Comparison of ENCODE assay signal across 29 cellular contexts in the genomic region with DNA sequence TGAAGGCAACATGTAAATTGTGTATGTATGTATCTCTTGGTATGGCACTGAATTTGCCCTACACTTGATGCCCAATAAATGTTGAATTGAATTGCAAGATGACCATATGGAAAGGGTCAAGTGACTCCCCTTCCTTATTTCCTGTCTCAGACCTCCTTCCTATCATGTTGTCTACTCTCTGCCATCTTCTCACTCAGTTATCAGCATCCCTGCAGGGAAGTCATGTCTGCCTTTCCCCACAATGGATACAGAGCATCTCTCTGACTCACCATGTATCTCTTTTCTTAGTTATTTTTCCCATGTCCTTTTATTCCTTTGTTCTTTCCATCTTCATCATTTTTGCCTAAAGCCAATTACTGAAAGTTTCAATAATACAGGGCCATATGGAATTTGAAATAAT. TPM values are rescaled to one million over a fixed set of nuclear protein-coding genes. Genes with fewer than 3 reads are reported as not detected.
DNase-seq lines count a peak whose midpoint lies in the region; ATAC-seq, FAIRE-seq and TF ChIP-seq lines count a peak whose summit lies in the region.
"Had no signal": no experiment of that assay in that cellular context is flagged by ENCODE, and none has a peak within 500 bp of the region (broad histone marks: within the 10 kb centered on the region; RNA-seq: fewer than 3 reads in every experiment).

No MANE protein-coding gene starts in this region.

- H3K79me2 ChIP-seq in astrocyte (ENCODE audit: insufficient read depth, low read length) (no peaks in the 10 kb centered on the region), endothelial cell of umbilical vein (ENCODE audit: control insufficient read depth, insufficient read depth, low read length) (no peaks in the 10 kb centered on the region)

- POLR2A ChIA-PET in A549 (lab: Yijun Ruan, JAX) (no interaction called here), endothelial cell of umbilical vein (lab: Charles Lee) (interaction anchor here (2.8 kb wide), 1 partner anchor 22 kb away, joined by 10 read pairs; the partner anchor contains the start of gene BMX)

- TF ChIP-seq CTCF in A549 (IDR thresholded peaks at IDR 0.05): no peak
- TF ChIP-seq CTCF in astrocyte (IDR thresholded peaks at IDR 0.05; ENCODE audit: insufficient read depth, low read depth, low read length): no peak
- no peak for TF ChIP-seq CTCF in endothelial cell of umbilical vein (IDR thresholded peaks at IDR 0.05; ENCODE audit: extremely low read depth in 1 of 2, insufficient read depth in 1 of 2, low read depth in 1 of 2, low read length in 2 of 2)

- H3K36me3 ChIP-seq in astrocyte (ENCODE audit: insufficient read depth, low read length) (no peaks in the 10 kb centered on the region), endothelial cell of umbilical vein (ENCODE audit: control insufficient read depth in 2 of 2, extremely low read depth in 1 of 2, insufficient read depth in 2 of 2, low read length in 2 of 2) (peaks cover 7 to 23% of the 10 kb centered on the region in 2 experiments)
- H3K36me3 ChIP-seq: BE2C, BLaER1 had no signal

- no peak overlapping the region for H3K4me3 Mint-ChIP-seq in astrocyte (ENCODE audit: unreplicated experiment)
- H3K4me3 Mint-ChIP-seq: CD14-positive monocyte; CD4-positive, alpha-beta memory T cell; CD4-positive, CD25-positive, alpha-beta regulatory T cell; CD8-positive, alpha-beta memory T cell had no signal

- peaks cover 3% of the 10 kb centered on the region for H3K4me1 Mint-ChIP-seq in astrocyte (ENCODE audit: low read depth, unreplicated experiment)
- H3K4me1 Mint-ChIP-seq: CD14-positive monocyte; CD4-positive, alpha-beta memory T cell; CD4-positive, CD25-positive, alpha-beta regulatory T cell; CD8-positive, alpha-beta memory T cell had no signal

- H3K4me3 ChIP-seq in A549: no peak overlapping the region
- no peak overlapping the region for H3K4me3 ChIP-seq in astrocyte (ENCODE audit: insufficient read depth, low read depth, low read length)
- no peak overlapping the region for H3K4me3 ChIP-seq in endothelial cell of umbilical vein (replicated peaks in 1 of 3; ENCODE audit: insufficient read depth in 1 of 3, low read depth in 1 of 3, low read length in 3 of 3)
- no peak overlapping the region for H3K4me3 ChIP-seq in right cardiac atrium (ENCODE audit: low read length)
- H3K4me3 ChIP-seq: BLaER1, GM12878 had no signal

- H3K27ac ChIP-seq in A549: no peak overlapping the region
- no peak overlapping the region for H3K27ac ChIP-seq in astrocyte (ENCODE audit: low read depth, low read length)
- peak overlapping the region; percentile 11 for H3K27ac ChIP-seq in endothelial cell of umbilical vein (ENCODE audit: insufficient read depth, low read depth, low read length)
- H3K27ac ChIP-seq in right cardiac atrium (ENCODE audit: low read length): no peak overlapping the region
- H3K27ac ChIP-seq: 22Rv1, BLaER1 had no signal

- no peak overlapping the region for H2AFZ ChIP-seq in astrocyte (ENCODE audit: low read depth, low read length)
- no peak overlapping the region for H2AFZ ChIP-seq in endothelial cell of umbilical vein (ENCODE audit: low read depth, low read length)

- no peaks in the 10 kb centered on the region for H3K27me3 Mint-ChIP-seq in astrocyte (ENCODE audit: low read depth, unreplicated experiment)

- intact Hi-C loops in endothelial cell of umbilical vein (cut with micrococcal nuclease) (no loop called here), right cardiac atrium (cut with DNase I) (no loop called here)

- dilution Hi-C loops in endothelial cell of umbilical vein (cut with MboI; ENCODE audit: extremely low pct_ligation_motif_present, low sequenced_read_pairs): no loop called here

- H3K9ac ChIP-seq in astrocyte (ENCODE audit: low read length) (no peak overlapping the region), endothelial cell of umbilical vein (replicated peaks; ENCODE audit: extremely low read depth, insufficient read depth, low read length) (no peak overlapping the region)
- H3K9ac ChIP-seq: BLaER1 had no signal

- FAIRE-seq in A549 (lab: Jason Lieb, UNC) (peak; percentile 56), astrocyte (lab: Jason Lieb, UNC) (peak; percentile 50), endothelial cell of umbilical vein (lab: Jason Lieb, UNC) (no peak)
- FAIRE-seq: GM12878, GM12892, GM18507 had no signal

- TF ChIP-seq POLR2A in A549 (IDR thresholded peaks at IDR 0.05; ENCODE audit: low read length): no peak
- no peak for TF ChIP-seq POLR2A in endothelial cell of umbilical vein (IDR thresholded peaks at IDR 0.05; ENCODE audit: low read depth, low read length)

- TF ChIP-seq RAD21 in A549 (conservative IDR thresholded peaks at IDR 0.05 in 1 of 2, IDR thresholded peaks at IDR 0.05 in 1 of 2): no peak

- H3K9me1 ChIP-seq in endothelial cell of umbilical vein (replicated peaks; ENCODE audit: control insufficient read depth, extremely low read depth, insufficient read depth, low read length): no peaks in the 10 kb centered on the region

- H3K4me2 ChIP-seq in A549: no peak overlapping the region
- H3K4me2 ChIP-seq in astrocyte (ENCODE audit: low read length): no peak overlapping the region
- H3K4me2 ChIP-seq in endothelial cell of umbilical vein (ENCODE audit: insufficient read depth, low read length): no peak overlapping the region
- H3K4me2 ChIP-seq: BLaER1 had no signal

- no peak for ATAC-seq in A549
- no peak for ATAC-seq in GM18520 (IDR thresholded peaks at IDR 0.05; ENCODE audit: unreplicated experiment)
- no peak for ATAC-seq in HG03457 (IDR thresholded peaks at IDR 0.05; ENCODE audit: unreplicated experiment)
- ATAC-seq in right cardiac atrium: no peak
- ATAC-seq: GM12878 had no signal

- no peak overlapping the region for H3K27ac Mint-ChIP-seq in astrocyte (ENCODE audit: unreplicated experiment)
- H3K27ac Mint-ChIP-seq: CD14-positive monocyte; CD4-positive, alpha-beta memory T cell; CD4-positive, CD25-positive, alpha-beta regulatory T cell had no signal

- H3K27me3 ChIP-seq in astrocyte (ENCODE audit: insufficient read depth, low read length) (no peaks in the 10 kb centered on the region), endothelial cell of umbilical vein (ENCODE audit: control insufficient read depth in 2 of 2, insufficient read depth in 2 of 2, low read length in 2 of 2) (no peaks in the 10 kb centered on the region), right cardiac atrium (ENCODE audit: control insufficient read depth, insufficient read depth) (no peaks in the 10 kb centered on the region)
- H3K27me3 ChIP-seq: BE2C had no signal

- H3K9me3 Mint-ChIP-seq in astrocyte (ENCODE audit: unreplicated experiment): no peaks in the 10 kb centered on the region
- H3K9me3 Mint-ChIP-seq: CD4-positive, CD25-positive, alpha-beta regulatory T cell; CD8-positive, alpha-beta memory T cell had no signal

- TF ChIP-seq EP300 in A549 (IDR thresholded peaks at IDR 0.05): no peak

- no peaks in the 10 kb centered on the region for H3K4me1 ChIP-seq in A549
- H3K4me1 ChIP-seq in astrocyte (ENCODE audit: insufficient read depth, low read length): no peaks in the 10 kb centered on the region
- peaks cover 64% of the 10 kb centered on the region for H3K4me1 ChIP-seq in endothelial cell of umbilical vein (ENCODE audit: control insufficient read depth, extremely low read depth, insufficient read depth, low read length)
- H3K4me1 ChIP-seq in right cardiac atrium (ENCODE audit: control insufficient read depth, insufficient read depth, low read length): no peaks in the 10 kb centered on the region
- H3K4me1 ChIP-seq: BE2C, BLaER1 had no signal

- no TSS peak for BruUV-seq in endothelial cell of umbilical vein (replicated peaks; lab: Mats Ljungman, UMichigan)

- CTCF ChIA-PET in A549 (lab: Yijun Ruan, JAX): interaction anchor here (1.2 to 1.5 kb wide), 2 partner anchors 17 to 25 kb away, joined by 3 read pairs; no protein-coding TSS in a partner anchor
- CTCF ChIA-PET in endothelial cell of umbilical vein (lab: Charles Lee): no interaction called here

- no peaks in the 10 kb centered on the region for H4K20me1 ChIP-seq in astrocyte (ENCODE audit: insufficient read depth, low read length)
- no peaks in the 10 kb centered on the region for H4K20me1 ChIP-seq in endothelial cell of umbilical vein (replicated peaks; ENCODE audit: control insufficient read depth, extremely low read depth, insufficient read depth, low read length)

- DNase-seq in A549 (ENCODE audit: low read depth in 1 of 2, low spot score in 1 of 2) (no peak), astrocyte (ENCODE audit: low read depth) (no peak), endothelial cell of umbilical vein (ENCODE audit: low read depth, low spot score) (no peak), right cardiac atrium (no peak)
- DNase-seq: ACHN; BE2C; C1 segment of cervical spinal cord; CD4-positive, alpha-beta memory T cell; CD4-positive, CD25-positive, alpha-beta regulatory T cell; CD8-positive, alpha-beta memory T cell; COR-L47; DMS 273 treated with DMSO at 0.1 percent for 48 hours; DMS153; DMS79; DND-41; EL; GDM1 had no signal

- no peaks in the 10 kb centered on the region for H3K36me3 Mint-ChIP-seq in astrocyte (ENCODE audit: low read depth, unreplicated experiment)
- H3K36me3 Mint-ChIP-seq: CD14-positive monocyte; CD4-positive, alpha-beta memory T cell; CD4-positive, CD25-positive, alpha-beta regulatory T cell; CD8-positive, alpha-beta memory T cell had no signal

- H3K9me3 ChIP-seq in A549: no peaks in the 10 kb centered on the region
- H3K9me3 ChIP-seq in astrocyte (ENCODE audit: insufficient read depth, low read depth, low read length): no peaks in the 10 kb centered on the region
- no peaks in the 10 kb centered on the region for H3K9me3 ChIP-seq in endothelial cell of umbilical vein (replicated peaks; ENCODE audit: control insufficient read depth, insufficient read depth, low read length)
- H3K9me3 ChIP-seq in right cardiac atrium (ENCODE audit: control insufficient read depth, low read length): no peaks in the 10 kb centered on the region
- H3K9me3 ChIP-seq: BE2C, BLaER1 had no signal

RNA-seq across cellular contexts. Expression of gene BMX, which starts 22.5 kb away (rescaled TPM):
- polyA plus RNA-seq in A549 (2011; rRNA removed) (not detected in 2 replicates), A549 (2017; fragmentation: RNase III; extraction: RNeasy Plus Mini Kit Qiagen cat#74134 plus additional on column Dnase treatment) (not detected in 3 replicates), endothelial cell of umbilical vein (42.9 and 49.8 TPM in 2 replicates), right cardiac atrium (4.7 TPM)
- polyA plus RNA-seq in A549 (2012; cell fraction: cytosol; rRNA removed): not detected in 2 replicates
- polyA plus RNA-seq in A549 (2012; cell fraction: nucleus; rRNA removed): not detected in 2 replicates
- not detected in 2 replicates for polyA minus RNA-seq in A549 (2011; rRNA and poly(A)+ RNA removed)
- total RNA-seq in astrocyte (not detected in 2 replicates), endothelial cell of umbilical vein (86.0 and 105 TPM in 2 replicates), right cardiac atrium (10 to 100 TPM in 2 of 4 donors, 1 to 10 TPM in 2; 5.9 to 16.3 (median 9.5) TPM)
- polyA plus RNA-seq in endothelial cell of umbilical vein (2011; cell fraction: cytosol; rRNA removed): 69.4 and 80.4 TPM in 2 replicates
- 70.4 and 78.7 TPM in 2 replicates for polyA plus RNA-seq in endothelial cell of umbilical vein (2011; cell fraction: nucleus; rRNA removed)
- polyA plus RNA-seq in endothelial cell of umbilical vein (2012): 85.8 and 108 TPM in 2 replicates
- 37.7 and 47.6 TPM in 2 replicates for polyA minus RNA-seq in endothelial cell of umbilical vein
- polyA minus RNA-seq in endothelial cell of umbilical vein (2011; cell fraction: cytosol; rRNA and poly(A)+ RNA removed): not detected
- 26.6 and 31.4 TPM in 2 replicates for polyA minus RNA-seq in endothelial cell of umbilical vein (2011; cell fraction: nucleus; rRNA and poly(A)+ RNA removed)
- total RNA-seq: A172; A673; CD4-positive, alpha-beta memory T cell; CD4-positive, CD25-positive, alpha-beta regulatory T cell; CD8-positive, alpha-beta memory T cell; G401; GM12878 had no signal
- polyA plus RNA-seq: AG04450; CD4-positive, alpha-beta memory T cell; CD4-positive, CD25-positive, alpha-beta regulatory T cell; CD8-positive, alpha-beta memory T cell; GM12878 had no signal

RNA-seq across cellular contexts. Expression of gene PIR, which starts 30.0 kb away (rescaled TPM):
- polyA plus RNA-seq in A549 (2011; rRNA removed) (99.8 and 120 TPM in 2 replicates), A549 (2017; fragmentation: RNase III; extraction: RNeasy Plus Mini Kit Qiagen cat#74134 plus additional on column Dnase treatment) (62.7 to 66.0 TPM (median 63.3 TPM) in 3 replicates), endothelial cell of umbilical vein (58.4 and 89.0 TPM in 2 replicates), right cardiac atrium (15.9 TPM)
- polyA plus RNA-seq in A549 (2012; cell fraction: cytosol; rRNA removed): 52.5 and 55.8 TPM in 2 replicates
- polyA plus RNA-seq in A549 (2012; cell fraction: nucleus; rRNA removed): 27.9 and 39.6 TPM in 2 replicates
- polyA minus RNA-seq in A549 (2011; rRNA and poly(A)+ RNA removed): 22.1 and 28.1 TPM in 2 replicates
- total RNA-seq in astrocyte (5.0 and 5.5 TPM in 2 replicates), endothelial cell of umbilical vein (92.1 and 108 TPM in 2 replicates), right cardiac atrium (10 to 100 TPM; 13.4 to 18.7 (median 14.7) TPM)
- polyA plus RNA-seq in endothelial cell of umbilical vein (2011; cell fraction: cytosol; rRNA removed): 131 and 140 TPM in 2 replicates
- 75.9 and 82.5 TPM in 2 replicates for polyA plus RNA-seq in endothelial cell of umbilical vein (2011; cell fraction: nucleus; rRNA removed)
- polyA plus RNA-seq in endothelial cell of umbilical vein (2012): 99.2 and 136 TPM in 2 replicates
- polyA minus RNA-seq in endothelial cell of umbilical vein: 36.8 and 41.6 TPM in 2 replicates
- polyA minus RNA-seq in endothelial cell of umbilical vein (2011; cell fraction: cytosol; rRNA and poly(A)+ RNA removed): 25.0 TPM
- 49.7 and 51.0 TPM in 2 replicates for polyA minus RNA-seq in endothelial cell of umbilical vein (2011; cell fraction: nucleus; rRNA and poly(A)+ RNA removed)
- total RNA-seq: CD4-positive, CD25-positive, alpha-beta regulatory T cell had no signal
- polyA plus RNA-seq: CD4-positive, alpha-beta memory T cell had no signal
